8 cellular contexts compared by ENCODE assay signal in genomic region chr16:28925386-28926228, GRCh38. TPM values are rescaled to one million over a fixed set of nuclear protein-coding genes. Genes with fewer than 3 reads are reported as not detected.
DNase-seq lines count a peak whose midpoint lies in the region; FAIRE-seq and TF ChIP-seq lines count a peak whose summit lies in the region.

No MANE protein-coding gene starts in this region.

- peak overlapping the region; percentile 98 to 99 for H3K27ac ChIP-seq in small intestine (ENCODE audit: low read depth in 1 of 2, low read length in 1 of 2)

- H3K4me3 ChIP-seq in MG63: peak overlapping the region; percentile 100
- peak overlapping the region; percentile 78 for H3K4me3 ChIP-seq in astrocyte of the spinal cord (ENCODE audit: low read depth, low read length)
- H3K4me3 ChIP-seq in iPS-18c (ENCODE audit: insufficient read depth, low read depth, low read length): peak overlapping the region; percentile 90
- H3K4me3 ChIP-seq in small intestine (ENCODE audit: low read depth in 1 of 2, low read length in 2 of 2): peak overlapping the region; percentile 82 to 91

- peaks cover 0 to 4% of the 10 kb centered on the region in 2 donors for H3K4me1 ChIP-seq in small intestine (ENCODE audit: control insufficient read depth in 2 of 2, insufficient read depth in 1 of 2, low read depth in 1 of 2, low read length in 1 of 2)

- H3K27me3 ChIP-seq in MG63: no peaks in the 10 kb centered on the region
- no peaks in the 10 kb centered on the region for H3K27me3 ChIP-seq in small intestine (ENCODE audit: control insufficient read depth in 2 of 2, insufficient read depth in 2 of 2, low read length in 2 of 2)

- in situ Hi-C loops in astrocyte of the spinal cord (cut with HindIII; ENCODE audit: low sequenced_read_pairs): no loop called here

- peak; percentile 27; the same call in 1 of the 2 replicates for TF ChIP-seq POLR2A in H54 (IDR thresholded peaks at IDR 0.05; ENCODE audit: low read depth, low read length)

- DNase-seq in GM04503 (ENCODE audit: low read depth): peak; percentile 42
- DNase-seq in H54 (ENCODE audit: insufficient read length, low spot score): peak; percentile 70
- peak; percentile 84 for DNase-seq in MG63
- DNase-seq in T-helper 22 cell (ENCODE audit: low read depth): peak; percentile 69
- peak; percentile 77 for DNase-seq in astrocyte of the spinal cord (ENCODE audit: low read depth, low spot score)
- DNase-seq in small intestine: peak; percentile 77
- no peak for DNase-seq in HuH-7 (ENCODE audit: low spot score)

- peaks cover 12% of the 10 kb centered on the region for H3K36me3 ChIP-seq in MG63
- H3K36me3 ChIP-seq in small intestine (ENCODE audit: control insufficient read depth in 2 of 2, insufficient read depth in 2 of 2, low read length in 2 of 2): no peaks in the 10 kb centered on the region

- WGBS in small intestine, 3 donors: 0 to 2% (median 1%) methylated on average over 44 to 48 of the region's 48 CpGs

- FAIRE-seq in H54 (lab: Jason Lieb, UNC) (no peak), small intestine (lab: Jason Lieb, UNC) (no peak)

- no peak for TF ChIP-seq CTCF in astrocyte of the spinal cord (IDR thresholded peaks at IDR 0.05; ENCODE audit: low read depth, low read length)

- H3K9me3 ChIP-seq in MG63 (no peaks in the 10 kb centered on the region), iPS-18c (ENCODE audit: control insufficient read depth, insufficient read depth, low read length) (no peaks in the 10 kb centered on the region), small intestine (ENCODE audit: control insufficient read depth, low read depth) (no peaks in the 10 kb centered on the region)

RNA-seq across cellular contexts. Expression of gene RABEP2, which starts 0.6 kb away (rescaled TPM):
- 75.5 and 86.2 TPM in 2 replicates for total RNA-seq in MG63 (2014; rRNA removed; shearing (Covaris generic); ENCODE audit: low replicate concordance)
- 10 to 100 TPM; 26.5 to 55.7 (median 30.0) TPM for polyA plus RNA-seq in small intestine

RNA-seq across cellular contexts. Expression of gene CD19, which starts 6.2 kb away (rescaled TPM):
- total RNA-seq in MG63 (2014; rRNA removed; shearing (Covaris generic); ENCODE audit: low replicate concordance): not detected in 2 replicates
- polyA plus RNA-seq in small intestine: 1 to 10 TPM in 1 of 3 donors, under 1 TPM in 1, not detected in 1; 0.81 to 2.4 TPM

RNA-seq across cellular contexts. Expression of gene NFATC2IP, which starts 25.1 kb away (rescaled TPM):
- total RNA-seq in MG63 (2014; rRNA removed; shearing (Covaris generic); ENCODE audit: low replicate concordance): 11.4 and 21.3 TPM in 2 replicates
- 10 to 100 TPM; 16.5 to 23.3 (median 21.7) TPM for polyA plus RNA-seq in small intestine

RNA-seq across cellular contexts. Expression of gene ATP2A1, which starts 47.3 kb away (rescaled TPM):
- total RNA-seq in MG63 (2014; rRNA removed; shearing (Covaris generic); ENCODE audit: low replicate concordance): 0.10 TPM in 1 of 2 replicates, not detected in the other
- 1 to 10 TPM in 2 of 3 donors, under 1 TPM in 1; 0.90 to 3.8 (median 2.2) TPM for polyA plus RNA-seq in small intestine

RNA-seq across cellular contexts. Expression of gene SPNS1, which starts 49.0 kb away (rescaled TPM):
- total RNA-seq in MG63 (2014; rRNA removed; shearing (Covaris generic); ENCODE audit: low replicate concordance): 35.5 and 37.5 TPM in 2 replicates
- 10 to 100 TPM; 41.7 to 65.1 (median 53.0) TPM for polyA plus RNA-seq in small intestine
